ENCODE assay signal across 25 cellular contexts in genomic region chr10:126640391-126640790, GRCh38. TPM values are rescaled to one million over a fixed set of nuclear protein-coding genes. Genes with fewer than 3 reads are reported as not detected.
DNase-seq lines count a peak whose midpoint lies in the region; ATAC-seq and TF ChIP-seq lines count a peak whose summit lies in the region.
"Had no signal": no experiment of that assay in that cellular context is flagged by ENCODE, and none has a peak within 500 bp of the region (broad histone marks: within the 10 kb centered on the region; RNA-seq: fewer than 3 reads in every experiment).

No MANE protein-coding gene starts in this region.

- no peak overlapping the region for H3K4me3 ChIP-seq in BLaER1 treated with 17β-estradiol and CSF1 and Interleukin-3, amounts not matched to agents 10 nM and 100 nM
- H3K4me3 ChIP-seq in mammary epithelial cell (replicated peaks in 1 of 3; ENCODE audit: insufficient read depth in 1 of 3, low read depth in 2 of 3, low read length in 3 of 3) (no peak overlapping the region), hepatocyte (no peak overlapping the region)
- H3K4me3 ChIP-seq: heart right ventricle, uterus had no signal

- H4K20me1 ChIP-seq in BLaER1 treated with 17β-estradiol and CSF1 and Interleukin-3, amounts not matched to agents 10 nM and 100 nM = no peaks in the 10 kb centered on the region
- no peaks in the 10 kb centered on the region for H4K20me1 ChIP-seq in mammary epithelial cell (ENCODE audit: insufficient read depth, low read length)
- no peaks in the 10 kb centered on the region for H4K20me1 ChIP-seq in hepatocyte (ENCODE audit: insufficient read depth, poor library complexity, severe bottlenecking)

- H3K9ac ChIP-seq in BLaER1 treated with 17β-estradiol and CSF1 and Interleukin-3, amounts not matched to agents 10 nM and 100 nM = no peak overlapping the region
- H3K9ac ChIP-seq in mammary epithelial cell (ENCODE audit: insufficient read depth, low read length) = no peak overlapping the region
- H3K9ac ChIP-seq: SK-N-SH had no signal

- no peaks in the 10 kb centered on the region for H3K27me3 ChIP-seq in BLaER1 treated with 17β-estradiol and CSF1 and Interleukin-3, amounts not matched to agents 10 nM and 100 nM
- no peaks in the 10 kb centered on the region for H3K27me3 ChIP-seq in mammary epithelial cell (ENCODE audit: insufficient read depth, low read length)
- H3K27me3 ChIP-seq in hepatocyte = no peaks in the 10 kb centered on the region
- H3K27me3 ChIP-seq: heart right ventricle, uterus had no signal

- intact Hi-C loops in mammary epithelial cell (cut with micrococcal nuclease) = no loop called here

- H2AFZ ChIP-seq in mammary epithelial cell (ENCODE audit: low read depth, low read length) = no peak overlapping the region
- no peak overlapping the region for H2AFZ ChIP-seq in hepatocyte

- DNase-seq in HT1080 (ENCODE audit: low read depth) = peak; percentile 44
- DNase-seq in mammary epithelial cell = peak; percentile 59
- DNase-seq in hepatocyte (ENCODE audit: low spot score) = peak; percentile 11
- DNase-seq in cerebellar cortex (ENCODE audit: low spot score) = no peak
- no peak for DNase-seq in kidney glomerular epithelial cell (lab: John Stamatoyannopoulos, UW)
- DNase-seq: activated CD4-positive, alpha-beta T cell treated with anti-CD3 and anti-CD28 coated beads, Interleukin-2, amount 50 U/mL, for 4 hours; activated naive CD4-positive, alpha-beta T cell treated with anti-CD3 and anti-CD28 coated beads for 36 hours; cortex of kidney; H9; heart right ventricle; islet precursor cell; naive thymus-derived CD4-positive, alpha-beta T cell; NCI-H1092; NCI-H2081; NCI-H524 treated with DMSO at 0.1 percent for 48 hours; SK-N-SH; small intestine; stimulated activated CD4-positive, alpha-beta T cell treated with anti-CD3 and anti-CD28 coated beads, Interleukin-4, amount 100 ng/mL, for 1 hour; uterus had no signal

- no peaks in the 10 kb centered on the region; a peak in 1 of 22 replicates for H3K9me3 ChIP-seq in BLaER1 treated with 17β-estradiol and CSF1 and Interleukin-3, amounts not matched to agents 10 nM and 100 nM (replicated peaks in 1 of 11)
- H3K9me3 ChIP-seq in mammary epithelial cell (replicated peaks; ENCODE audit: insufficient read depth, low read length) = no peaks in the 10 kb centered on the region
- H3K9me3 ChIP-seq in hepatocyte (ENCODE audit: low read depth) = no peaks in the 10 kb centered on the region
- H3K9me3 ChIP-seq: heart right ventricle, SK-N-SH, uterus had no signal

- H3K79me2 ChIP-seq in mammary epithelial cell (ENCODE audit: insufficient read depth, low read length) (no peaks in the 10 kb centered on the region), hepatocyte (no peaks in the 10 kb centered on the region)

- 32% methylated on average over 3 of the region's 3 CpGs for WGBS in mammary epithelial cell (ENCODE audit: low coverage, missing lambda C conversion rate)
- 81% methylated on average over 3 of the region's 3 CpGs for WGBS in hepatocyte (ENCODE audit: low lambda C conversion rate, missing lambda C conversion rate)

- in situ Hi-C loops in mammary epithelial cell (cut with MboI; ENCODE audit: low sequenced_read_pairs in 2 of 2) = no loop called here

- peak overlapping the region in 7 of 11 experiments; percentile 2 to 29 (median 23); a peak in 8 of 22 replicates for H3K4me2 ChIP-seq in BLaER1 treated with 17β-estradiol and CSF1 and Interleukin-3, amounts not matched to agents 10 nM and 100 nM
- H3K4me2 ChIP-seq in mammary epithelial cell (ENCODE audit: insufficient read depth, low read depth, low read length) = peak overlapping the region; percentile 15
- H3K4me2 ChIP-seq in hepatocyte = no peak overlapping the region
- H3K4me2 ChIP-seq: SK-N-SH had no signal

- H3K27ac ChIP-seq in BLaER1 treated with 17β-estradiol and CSF1 and Interleukin-3, amounts not matched to agents 10 nM and 100 nM = no peak overlapping the region
- no peak overlapping the region for H3K27ac ChIP-seq in mammary epithelial cell (ENCODE audit: insufficient read depth, low read depth, low read length)
- H3K27ac ChIP-seq in hepatocyte = no peak overlapping the region
- H3K27ac ChIP-seq: heart right ventricle, uterus had no signal

- H3K9me2 ChIP-seq in hepatocyte (replicated peaks; ENCODE audit: insufficient read depth) = no peaks in the 10 kb centered on the region
- H3K9me2 ChIP-seq: SK-N-SH had no signal

- peaks cover 0 to 8% (median 4%) of the 10 kb centered on the region in 10 experiments; a peak in 6 of 20 replicates for H3K4me1 ChIP-seq in BLaER1 treated with 17β-estradiol and CSF1 and Interleukin-3, amounts not matched to agents 10 nM and 100 nM
- peaks cover 7% of the 10 kb centered on the region for H3K4me1 ChIP-seq in mammary epithelial cell (ENCODE audit: insufficient read depth, low read length)
- no peaks in the 10 kb centered on the region for H3K4me1 ChIP-seq in hepatocyte (ENCODE audit: insufficient read depth)
- H3K4me1 ChIP-seq: uterus had no signal

- CTCF ChIA-PET in mammary epithelial cell (lab: Charles Lee; ENCODE audit: low non-redundant PET) = no interaction called here

- H3K36me3 ChIP-seq in BLaER1 treated with 17β-estradiol and CSF1 and Interleukin-3, amounts not matched to agents 10 nM and 100 nM = no peaks in the 10 kb centered on the region
- H3K36me3 ChIP-seq in mammary epithelial cell (ENCODE audit: insufficient read depth, low read length) (no peaks in the 10 kb centered on the region), hepatocyte (replicated peaks; ENCODE audit: insufficient read depth, low read depth) (no peaks in the 10 kb centered on the region)
- H3K36me3 ChIP-seq: heart right ventricle, uterus had no signal

- BruUV-seq in mammary epithelial cell (replicated peaks; lab: Mats Ljungman, UMichigan) = no TSS peak

- dilution Hi-C loops in mammary epithelial cell (cut with HindIII; ENCODE audit: low sequenced_read_pairs) = no loop called here

- no peak for ATAC-seq in GM18870 (IDR thresholded peaks at IDR 0.05; ENCODE audit: unreplicated experiment)
- no peak for ATAC-seq in HG02623 (IDR thresholded peaks at IDR 0.05; ENCODE audit: unreplicated experiment)
- ATAC-seq: heart right ventricle; naive thymus-derived CD4-positive, alpha-beta T cell had no signal

- TF ChIP-seq CTCF in mammary epithelial cell (conservative IDR thresholded peaks at IDR 0.05 in 1 of 2, IDR thresholded peaks at IDR 0.05 in 1 of 2; ENCODE audit: extremely low read depth in 1 of 2, insufficient read depth in 1 of 2, low read depth in 1 of 2, low read length in 2 of 2) (no peak), hepatocyte (IDR thresholded peaks at IDR 0.05; ENCODE audit: poor library complexity) (no peak)

RNA-seq across cellular contexts. Expression of gene C10orf90, which starts 30.1 kb away (rescaled TPM):
- not detected in 2 replicates for total RNA-seq in HT1080 (2014; rRNA removed; shearing (Covaris generic))
- 0.18 TPM in 1 of 2 replicates, not detected in the other for polyA plus RNA-seq in HT1080 (2015; cell fraction: cytosol; rRNA removed)
- polyA plus RNA-seq in HT1080 (2015; cell fraction: nucleus; rRNA removed) = 0.23 and 0.66 TPM in 2 replicates
- total RNA-seq in mammary epithelial cell (under 1 TPM in 1 of 2 donors, not detected in 1; 0.17 TPM), hepatocyte (0.20 TPM in 1 of 2 replicates, not detected in the other)
- polyA plus RNA-seq in mammary epithelial cell (not detected), hepatocyte (not detected in 2 replicates)
- not detected for polyA minus RNA-seq in mammary epithelial cell
- total RNA-seq: activated naive CD4-positive, alpha-beta T cell treated with anti-CD3 and anti-CD28 coated beads for 36 hours; astrocyte; H9; lung microvascular endothelial cell; naive thymus-derived CD4-positive, alpha-beta T cell; posterior vena cava had no signal
- polyA plus RNA-seq: naive thymus-derived CD4-positive, alpha-beta T cell; small intestine had no signal

Comparison
In these comparisons a context has a peak if more than half of its experiments do, and no peak if none do; other contexts are left out.
1. DNase-seq: peak in HT1080 (single experiment), mammary epithelial cell (single experiment) and hepatocyte (single experiment); none in cerebellar cortex (single experiment) and kidney glomerular epithelial cell (single experiment).